In genomic region chr2:220219371-220219770, GRCh38 we compare ENCODE assay signal across 1 cellular context.
TF ChIP-seq lines count a peak whose summit lies in the region.

No MANE protein-coding gene starts in this region.

TF ChIP-seq in WTC11, 78 proteins besides CTCF, POLR2A, EP300 and RAD21 (continued from another document):
- no peak for TF ChIP-seq ZNF281 (CRISPR knock-in tag; IDR thresholded peaks at IDR 0.05)
- TF ChIP-seq MYBL2 (CRISPR knock-in tag; IDR thresholded peaks at IDR 0.05), result no peak
- no peak for TF ChIP-seq ATF6 (CRISPR knock-in tag; IDR thresholded peaks at IDR 0.05)
- no peak for TF ChIP-seq FOXJ3 (CRISPR knock-in tag; IDR thresholded peaks at IDR 0.05; ENCODE audit: borderline replicate concordance)
- no peak for TF ChIP-seq MXD4 (CRISPR knock-in tag; IDR thresholded peaks at IDR 0.05; ENCODE audit: borderline replicate concordance)
- TF ChIP-seq PRDM15 (CRISPR knock-in tag; IDR thresholded peaks at IDR 0.05), result no peak
- no peak for TF ChIP-seq STAT6 (CRISPR knock-in tag; conservative IDR thresholded peaks at IDR 0.05; ENCODE audit: low read depth)
- no peak for TF ChIP-seq ZNF121 (CRISPR knock-in tag; IDR thresholded peaks at IDR 0.05)
- no peak for TF ChIP-seq IRF2 (CRISPR knock-in tag; IDR thresholded peaks at IDR 0.05; ENCODE audit: borderline replicate concordance, low read depth)
- no peak for TF ChIP-seq CREB1 (CRISPR knock-in tag; IDR thresholded peaks at IDR 0.05)
